ENCODE assay signal across 1 cellular context in the genomic region with DNA sequence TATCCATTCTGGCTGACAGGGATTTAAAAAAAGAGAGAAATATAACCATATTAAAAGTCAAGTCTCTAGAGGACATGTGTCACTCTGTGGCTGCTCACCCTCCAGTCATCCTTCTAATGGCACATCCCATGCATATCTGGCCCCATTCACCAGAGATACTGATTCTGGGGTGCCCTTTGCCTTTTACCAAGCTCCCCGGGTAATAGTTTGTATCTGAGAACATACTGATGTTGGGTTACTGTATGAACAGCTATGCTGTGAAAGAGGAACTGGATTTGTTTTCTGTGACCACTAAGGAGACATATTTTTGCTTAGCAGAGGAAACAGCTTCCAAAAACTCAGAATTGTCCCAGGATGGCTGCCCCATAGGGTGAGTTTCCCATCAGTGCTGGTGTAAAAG.
TF ChIP-seq lines count a peak whose summit lies in the region.

No MANE protein-coding gene starts in this region.

TF ChIP-seq in K562, 482 proteins besides CTCF, POLR2A, EP300 and RAD21:
- TF ChIP-seq ZNF717 (CRISPR knock-in tag; IDR thresholded peaks at IDR 0.05): no peak
- no peak for TF ChIP-seq HBP1 (CRISPR knock-in tag; IDR thresholded peaks at IDR 0.05)
- TF ChIP-seq MED1 (CRISPR knock-in tag; IDR thresholded peaks at IDR 0.05; ENCODE audit: borderline replicate concordance): no peak
- TF ChIP-seq NRF1 (conservative IDR thresholded peaks at IDR 0.05 in 1 of 2, IDR thresholded peaks at IDR 0.05 in 1 of 2): no peak
- 0 out of 2 replicates have a peak, but pooled peaks have one; percentile 17 for TF ChIP-seq SPI1 (IDR thresholded peaks at IDR 0.05; ENCODE audit: borderline replicate concordance, low read depth, low read length)
- TF ChIP-seq POLR2AphosphoS2 (IDR thresholded peaks at IDR 0.05; ENCODE audit: low read length): no peak
- TF ChIP-seq, protein P1, sequence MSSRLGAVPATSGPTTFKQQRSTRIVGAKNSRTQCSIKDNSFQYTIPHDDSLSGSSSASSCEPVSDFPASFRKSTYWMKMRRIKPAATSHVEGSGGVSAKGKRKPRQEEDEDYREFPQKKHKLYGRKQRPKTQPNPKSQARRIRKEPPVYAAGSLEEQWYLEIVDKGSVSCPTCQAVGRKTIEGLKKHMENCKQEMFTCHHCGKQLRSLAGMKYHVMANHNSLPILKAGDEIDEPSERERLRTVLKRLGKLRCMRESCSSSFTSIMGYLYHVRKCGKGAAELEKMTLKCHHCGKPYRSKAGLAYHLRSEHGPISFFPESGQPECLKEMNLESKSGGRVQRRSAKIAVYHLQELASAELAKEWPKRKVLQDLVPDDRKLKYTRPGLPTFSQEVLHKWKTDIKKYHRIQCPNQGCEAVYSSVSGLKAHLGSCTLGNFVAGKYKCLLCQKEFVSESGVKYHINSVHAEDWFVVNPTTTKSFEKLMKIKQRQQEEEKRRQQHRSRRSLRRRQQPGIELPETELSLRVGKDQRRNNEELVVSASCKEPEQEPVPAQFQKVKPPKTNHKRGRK (tag; IDR thresholded peaks at IDR 0.05): no peak
- TF ChIP-seq, protein P2, sequence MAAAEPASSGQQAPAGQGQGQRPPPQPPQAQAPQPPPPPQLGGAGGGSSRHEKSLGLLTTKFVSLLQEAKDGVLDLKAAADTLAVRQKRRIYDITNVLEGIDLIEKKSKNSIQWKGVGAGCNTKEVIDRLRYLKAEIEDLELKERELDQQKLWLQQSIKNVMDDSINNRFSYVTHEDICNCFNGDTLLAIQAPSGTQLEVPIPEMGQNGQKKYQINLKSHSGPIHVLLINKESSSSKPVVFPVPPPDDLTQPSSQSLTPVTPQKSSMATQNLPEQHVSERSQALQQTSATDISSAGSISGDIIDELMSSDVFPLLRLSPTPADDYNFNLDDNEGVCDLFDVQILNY (CRISPR knock-in tag; IDR thresholded peaks at IDR 0.05): no peak
